Comparison of ENCODE assay signal across 16 cellular contexts in genomic region chrX:17987783-17988182, GRCh38.
DNase-seq lines count a peak whose midpoint lies in the region; ATAC-seq and TF ChIP-seq lines count a peak whose summit lies in the region.
"Had no signal": no experiment of that assay in that cellular context is flagged by ENCODE, and none has a peak within 500 bp of the region (broad histone marks: within the 10 kb centered on the region; RNA-seq: fewer than 3 reads in every experiment).

No MANE protein-coding gene starts in this region.

- no peak for TF ChIP-seq RAD21 in neural cell (conservative IDR thresholded peaks at IDR 0.05)

- no peaks in the 10 kb centered on the region for H4K20me1 ChIP-seq in neural cell (ENCODE audit: insufficient read depth)

- no peaks in the 10 kb centered on the region for H3K36me3 ChIP-seq in neural cell (ENCODE audit: insufficient read depth, low read length)
- H3K36me3 ChIP-seq: BLaER1 treated with 17β-estradiol and CSF1 and Interleukin-3, amounts not matched to agents 10 nM and 100 nM had no signal

- H3K27me3 ChIP-seq in neural cell (ENCODE audit: insufficient read depth, low read depth, low read length): no peaks in the 10 kb centered on the region

- H3K27ac Mint-ChIP-seq in stimulated activated naive CD8-positive, alpha-beta T cell treated with anti-CD3 and anti-CD28 coated beads, Interleukin-15, amount 100 ng/mL, for 72 hours: no peak overlapping the region
- no peak overlapping the region for H3K27ac Mint-ChIP-seq in activated CD8-positive, alpha-beta T cell treated with anti-CD3 and anti-CD28 coated beads, Interleukin-2, amount 10 ng/mL, durations not matched to agents 7 days and 5 days
- H3K27ac Mint-ChIP-seq: GM23338, HFFc6 had no signal

- no peak overlapping the region for H3K4me3 ChIP-seq in neural cell (ENCODE audit: low read length)
- H3K4me3 ChIP-seq: BLaER1 treated with 17β-estradiol and CSF1 and Interleukin-3, amounts not matched to agents 10 nM and 100 nM; GM23338 had no signal

- H3K4me2 ChIP-seq in neural cell (ENCODE audit: low read length): no peak overlapping the region
- H3K4me2 ChIP-seq: GM23338 had no signal

- no peak overlapping the region for H3K9ac ChIP-seq in neural cell (ENCODE audit: low read length)
- H3K9ac ChIP-seq: BLaER1 treated with 17β-estradiol and CSF1 and Interleukin-3, amounts not matched to agents 10 nM and 100 nM had no signal

- TF ChIP-seq CTCF in neural cell (IDR thresholded peaks at IDR 0.05; ENCODE audit: poor library complexity, severe bottlenecking): no peak

- H3K9me2 ChIP-seq in neural cell (ENCODE audit: insufficient read depth, low read length): no peaks in the 10 kb centered on the region

- no peak for TF ChIP-seq EP300 in neural cell (conservative IDR thresholded peaks at IDR 0.05; ENCODE audit: poor library complexity, severe bottlenecking)

- no peak overlapping the region for H2AFZ ChIP-seq in neural cell (ENCODE audit: low read depth, low read length)
- H2AFZ ChIP-seq: GM23338 had no signal

- peak; percentile 9 for DNase-seq in NCI-H2107 treated with DMSO at 0.1 percent for 48 hours (lab: John Stamatoyannopoulos, UW; ENCODE audit: unreplicated experiment)
- no peak for DNase-seq in NCI-H2107 (lab: John Stamatoyannopoulos, UW)
- DNase-seq in stimulated activated naive CD8-positive, alpha-beta T cell treated with anti-CD3 and anti-CD28 coated beads, Interleukin-15, amount 100 ng/mL, for 72 hours: peak in 1 of 2 donors; percentile 1
- DNase-seq in stimulated activated naive CD8-positive, alpha-beta T cell treated with anti-CD3 and anti-CD28 coated beads, Interleukin-15, Interleukin-2, amounts not matched to agents 100 U/mL and 50 U/mL, for 24 hours: no peak
- peak; percentile 17 for DNase-seq in activated CD8-positive, alpha-beta T cell treated with anti-CD3 and anti-CD28 coated beads, Interleukin-2, amount 10 ng/mL, durations not matched to agents 7 days and 5 days
- DNase-seq in NCI-H2171 treated with DMSO at 0.1 percent for 48 hours (lab: John Stamatoyannopoulos, UW): no peak
- DNase-seq: HFFc6, Karpas-422, NCI-H187 treated with DMSO at 0.1 percent for 48 hours, NCI-H510A treated with DMSO at 0.1 percent for 48 hours, SHP77 had no signal

- no peaks in the 10 kb centered on the region for H3K27me3 Mint-ChIP-seq in stimulated activated naive CD8-positive, alpha-beta T cell treated with anti-CD3 and anti-CD28 coated beads, Interleukin-15, amount 100 ng/mL, for 72 hours
- no peaks in the 10 kb centered on the region for H3K27me3 Mint-ChIP-seq in activated CD8-positive, alpha-beta T cell treated with anti-CD3 and anti-CD28 coated beads, Interleukin-2, amount 10 ng/mL, durations not matched to agents 7 days and 5 days (ENCODE audit: low read depth)

- H3K4me1 Mint-ChIP-seq in stimulated activated naive CD8-positive, alpha-beta T cell treated with anti-CD3 and anti-CD28 coated beads, Interleukin-15, amount 100 ng/mL, for 72 hours: peaks cover 19% of the 10 kb centered on the region
- peaks cover 19% of the 10 kb centered on the region for H3K4me1 Mint-ChIP-seq in activated CD8-positive, alpha-beta T cell treated with anti-CD3 and anti-CD28 coated beads, Interleukin-2, amount 10 ng/mL, durations not matched to agents 7 days and 5 days (ENCODE audit: low read depth)

- peak overlapping the region; percentile 44 for H3K27ac ChIP-seq in neural cell (ENCODE audit: low read length)
- H3K27ac ChIP-seq: 22Rv1; BLaER1 treated with 17β-estradiol and CSF1 and Interleukin-3, amounts not matched to agents 10 nM and 100 nM had no signal

- no peaks in the 10 kb centered on the region for H3K9me3 Mint-ChIP-seq in stimulated activated naive CD8-positive, alpha-beta T cell treated with anti-CD3 and anti-CD28 coated beads, Interleukin-15, amount 100 ng/mL, for 72 hours
- H3K9me3 Mint-ChIP-seq in activated CD8-positive, alpha-beta T cell treated with anti-CD3 and anti-CD28 coated beads, Interleukin-2, amount 10 ng/mL, durations not matched to agents 7 days and 5 days (ENCODE audit: insufficient read depth): no peaks in the 10 kb centered on the region
- H3K9me3 Mint-ChIP-seq: GM23338 had no signal

- H3K79me2 ChIP-seq in neural cell (replicated peaks; ENCODE audit: insufficient read depth, low read length): no peaks in the 10 kb centered on the region

- POLR2A ChIA-PET in activated CD8-positive, alpha-beta T cell treated with anti-CD3 and anti-CD28 coated beads, Interleukin-2, amount 10 ng/mL, durations not matched to agents 7 days and 5 days (lab: Charles Lee): no interaction called here

- ATAC-seq in stimulated activated naive CD8-positive, alpha-beta T cell treated with anti-CD3 and anti-CD28 coated beads, Interleukin-15, amount 100 ng/mL, for 72 hours: peak; percentile 76
- no peak for ATAC-seq in stimulated activated naive CD8-positive, alpha-beta T cell treated with anti-CD3 and anti-CD28 coated beads, Interleukin-15, Interleukin-2, amounts not matched to agents 100 U/mL and 50 U/mL, for 24 hours
- ATAC-seq in activated CD8-positive, alpha-beta T cell treated with anti-CD3 and anti-CD28 coated beads, Interleukin-2, amount 10 ng/mL, durations not matched to agents 7 days and 5 days: peak; percentile 64
- ATAC-seq in HG02981 (IDR thresholded peaks at IDR 0.05; ENCODE audit: unreplicated experiment): no peak
- ATAC-seq: GM23338 had no signal

- no peak overlapping the region for H3K4me3 Mint-ChIP-seq in stimulated activated naive CD8-positive, alpha-beta T cell treated with anti-CD3 and anti-CD28 coated beads, Interleukin-15, amount 100 ng/mL, for 72 hours
- no peak overlapping the region for H3K4me3 Mint-ChIP-seq in activated CD8-positive, alpha-beta T cell treated with anti-CD3 and anti-CD28 coated beads, Interleukin-2, amount 10 ng/mL, durations not matched to agents 7 days and 5 days
- H3K4me3 Mint-ChIP-seq: GM23338, HFFc6 had no signal

- CTCF ChIA-PET in activated CD8-positive, alpha-beta T cell treated with anti-CD3 and anti-CD28 coated beads, Interleukin-2, amount 10 ng/mL, durations not matched to agents 7 days and 5 days (lab: Charles Lee): no interaction called here

- no peaks in the 10 kb centered on the region for H3K9me3 ChIP-seq in neural cell (ENCODE audit: low read length)

- H3K36me3 Mint-ChIP-seq in activated CD8-positive, alpha-beta T cell treated with anti-CD3 and anti-CD28 coated beads, Interleukin-2, amount 10 ng/mL, durations not matched to agents 7 days and 5 days (ENCODE audit: low read depth): no peaks in the 10 kb centered on the region

- H3F3A ChIP-seq in neural cell (ENCODE audit: insufficient read depth, low read length, poor library complexity, severe bottlenecking): no peaks in the 10 kb centered on the region

TF ChIP-seq in neural cell, 6 proteins besides CTCF, POLR2A, EP300 and RAD21:
- TF ChIP-seq SMC3 (conservative IDR thresholded peaks at IDR 0.05; ENCODE audit: poor library complexity) (no peak), POLR2AphosphoS5 (IDR thresholded peaks at IDR 0.05) (no peak), TAF1 (IDR thresholded peaks at IDR 0.05; ENCODE audit: low read depth) (no peak)
- TF ChIP-seq, protein P1, sequence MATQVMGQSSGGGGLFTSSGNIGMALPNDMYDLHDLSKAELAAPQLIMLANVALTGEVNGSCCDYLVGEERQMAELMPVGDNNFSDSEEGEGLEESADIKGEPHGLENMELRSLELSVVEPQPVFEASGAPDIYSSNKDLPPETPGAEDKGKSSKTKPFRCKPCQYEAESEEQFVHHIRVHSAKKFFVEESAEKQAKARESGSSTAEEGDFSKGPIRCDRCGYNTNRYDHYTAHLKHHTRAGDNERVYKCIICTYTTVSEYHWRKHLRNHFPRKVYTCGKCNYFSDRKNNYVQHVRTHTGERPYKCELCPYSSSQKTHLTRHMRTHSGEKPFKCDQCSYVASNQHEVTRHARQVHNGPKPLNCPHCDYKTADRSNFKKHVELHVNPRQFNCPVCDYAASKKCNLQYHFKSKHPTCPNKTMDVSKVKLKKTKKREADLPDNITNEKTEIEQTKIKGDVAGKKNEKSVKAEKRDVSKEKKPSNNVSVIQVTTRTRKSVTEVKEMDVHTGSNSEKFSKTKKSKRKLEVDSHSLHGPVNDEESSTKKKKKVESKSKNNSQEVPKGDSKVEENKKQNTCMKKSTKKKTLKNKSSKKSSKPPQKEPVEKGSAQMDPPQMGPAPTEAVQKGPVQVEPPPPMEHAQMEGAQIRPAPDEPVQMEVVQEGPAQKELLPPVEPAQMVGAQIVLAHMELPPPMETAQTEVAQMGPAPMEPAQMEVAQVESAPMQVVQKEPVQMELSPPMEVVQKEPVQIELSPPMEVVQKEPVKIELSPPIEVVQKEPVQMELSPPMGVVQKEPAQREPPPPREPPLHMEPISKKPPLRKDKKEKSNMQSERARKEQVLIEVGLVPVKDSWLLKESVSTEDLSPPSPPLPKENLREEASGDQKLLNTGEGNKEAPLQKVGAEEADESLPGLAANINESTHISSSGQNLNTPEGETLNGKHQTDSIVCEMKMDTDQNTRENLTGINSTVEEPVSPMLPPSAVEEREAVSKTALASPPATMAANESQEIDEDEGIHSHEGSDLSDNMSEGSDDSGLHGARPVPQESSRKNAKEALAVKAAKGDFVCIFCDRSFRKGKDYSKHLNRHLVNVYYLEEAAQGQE (IDR thresholded peaks at IDR 0.05; ENCODE audit: borderline replicate concordance): no peak

Comparison
In these comparisons a context has a peak if more than half of its experiments do, and no peak if none do; other contexts are left out.
1. DNase-seq: peak in NCI-H2107 treated with DMSO at 0.1 percent for 48 hours (single experiment) and activated CD8-positive, alpha-beta T cell treated with anti-CD3 and anti-CD28 coated beads, Interleukin-2, amount 10 ng/mL, durations not matched to agents 7 days and 5 days (single experiment); none in NCI-H2107 (single experiment), stimulated activated naive CD8-positive, alpha-beta T cell treated with anti-CD3 and anti-CD28 coated beads, Interleukin-15, Interleukin-2, amounts not matched to agents 100 U/mL and 50 U/mL, for 24 hours (single experiment) and NCI-H2171 treated with DMSO at 0.1 percent for 48 hours (single experiment).
2. ATAC-seq: peak in stimulated activated naive CD8-positive, alpha-beta T cell treated with anti-CD3 and anti-CD28 coated beads, Interleukin-15, amount 100 ng/mL, for 72 hours (single experiment) and activated CD8-positive, alpha-beta T cell treated with anti-CD3 and anti-CD28 coated beads, Interleukin-2, amount 10 ng/mL, durations not matched to agents 7 days and 5 days (single experiment); none in stimulated activated naive CD8-positive, alpha-beta T cell treated with anti-CD3 and anti-CD28 coated beads, Interleukin-15, Interleukin-2, amounts not matched to agents 100 U/mL and 50 U/mL, for 24 hours (single experiment) and HG02981 (single experiment).